ENCODE assay signal across 10 cellular contexts in genomic region chr6:36608788-36609563, GRCh38. TPM values are rescaled to one million over a fixed set of nuclear protein-coding genes. Genes with fewer than 3 reads are reported as not detected.
A peak's percentile ranks its signal among the peaks of the same experiment; 100 is the strongest.
DNase-seq lines count a peak whose midpoint lies in the region; ATAC-seq and TF ChIP-seq lines count a peak whose summit lies in the region.
"Had no signal": no experiment of that assay in that cellular context is flagged by ENCODE, and none has a peak within 500 bp of the region (broad histone marks: within the 10 kb centered on the region; RNA-seq: fewer than 3 reads in every experiment).

No MANE protein-coding gene starts in this region.

- H3K9me3 Mint-ChIP-seq in CD4-positive, CD25-positive, alpha-beta regulatory T cell, result no peaks in the 10 kb centered on the region
- H3K9me3 Mint-ChIP-seq in HFFc6, result no peaks in the 10 kb centered on the region
- H3K9me3 Mint-ChIP-seq in naive thymus-derived CD8-positive, alpha-beta T cell, result no peaks in the 10 kb centered on the region

- DNase-seq in CD4-positive, CD25-positive, alpha-beta regulatory T cell, result no peak
- DNase-seq in HFFc6 (no peak), breast epithelium (ENCODE audit: low spot score in 2 of 2) (no peak), nucleus accumbens (lab: John Stamatoyannopoulos, UW) (no peak)
- DNase-seq in naive thymus-derived CD8-positive, alpha-beta T cell, result peak in 1 of 10 donors; percentile 3
- DNase-seq in stimulated activated CD4-positive, alpha-beta T cell treated with anti-CD3 and anti-CD28 coated beads, Interleukin-15, amount 100 ng/mL, for 24 hours, result no peak
- no peak for DNase-seq in stimulated activated naive CD4-positive, alpha-beta T cell (lab: John Stamatoyannopoulos, UW)
- DNase-seq: NCI-H1436 treated with DMSO at 0.1 percent for 48 hours had no signal

- H3K27me3 ChIP-seq in CD4-positive, CD25-positive, alpha-beta regulatory T cell (ENCODE audit: control insufficient read depth, insufficient read depth, low read length), result no peaks in the 10 kb centered on the region
- H3K27me3 ChIP-seq in breast epithelium, result no peaks in the 10 kb centered on the region
- H3K27me3 ChIP-seq: adrenal gland had no signal

- H3K36me3 ChIP-seq in CD4-positive, CD25-positive, alpha-beta regulatory T cell (ENCODE audit: control insufficient read depth, insufficient read depth, low read length), result peaks cover 88% of the 10 kb centered on the region
- peaks cover 2% of the 10 kb centered on the region for H3K36me3 ChIP-seq in breast epithelium

- H3K4me3 ChIP-seq in CD4-positive, CD25-positive, alpha-beta regulatory T cell (ENCODE audit: low read depth, low read length), result no peak overlapping the region
- H3K4me3 ChIP-seq in breast epithelium, result no peak overlapping the region
- H3K4me3 ChIP-seq: adrenal gland had no signal

- H3K36me3 Mint-ChIP-seq in CD4-positive, CD25-positive, alpha-beta regulatory T cell, result peaks cover 69% of the 10 kb centered on the region
- H3K36me3 Mint-ChIP-seq in HFFc6 (ENCODE audit: low read depth), result peaks cover 64% of the 10 kb centered on the region
- H3K36me3 Mint-ChIP-seq in naive thymus-derived CD8-positive, alpha-beta T cell, result peaks cover 5 to 93% (median 51%) of the 10 kb centered on the region in 3 donors

- POLR2A ChIA-PET in naive thymus-derived CD8-positive, alpha-beta T cell (lab: Charles Lee), result interaction anchor here (0.6 to 6.2 kb wide), 8 partner anchors 11 to 580 kb away, joined by 3 to 67 read pairs (median 4); no protein-coding TSS in a partner anchor

- TF ChIP-seq CTCF in HFFc6 (IDR thresholded peaks at IDR 0.05) (no peak), breast epithelium (IDR thresholded peaks at IDR 0.05) (no peak)

- intact Hi-C loops in breast epithelium (cut with DNase I; ENCODE audit: low total_unique reads), result no loop called here

- TF ChIP-seq POLR2A in breast epithelium (IDR thresholded peaks at IDR 0.05), result no peak

- peaks cover 23% of the 10 kb centered on the region for H3K4me1 ChIP-seq in CD4-positive, CD25-positive, alpha-beta regulatory T cell (ENCODE audit: control insufficient read depth, insufficient read depth, low read length, poor library complexity, severe bottlenecking)
- peaks cover 2 to 4% of the 10 kb centered on the region in 2 donors for H3K4me1 ChIP-seq in breast epithelium

- H3K27ac Mint-ChIP-seq in CD4-positive, CD25-positive, alpha-beta regulatory T cell, result peak overlapping the region; percentile 85 to 91 (median 85)
- peak overlapping the region; percentile 73 for H3K27ac Mint-ChIP-seq in HFFc6
- peak overlapping the region; percentile 9 to 90 (median 77) for H3K27ac Mint-ChIP-seq in naive thymus-derived CD8-positive, alpha-beta T cell

- H3K4me3 Mint-ChIP-seq in CD4-positive, CD25-positive, alpha-beta regulatory T cell, result peak overlapping the region in 3 of 4 donors; percentile 1 to 52 (median 35)
- no peak overlapping the region for H3K4me3 Mint-ChIP-seq in HFFc6
- peak overlapping the region in 5 of 10 donors; percentile 3 to 28 (median 4) for H3K4me3 Mint-ChIP-seq in naive thymus-derived CD8-positive, alpha-beta T cell

- no peak overlapping the region for H3K27ac ChIP-seq in CD4-positive, CD25-positive, alpha-beta regulatory T cell (ENCODE audit: insufficient read depth, low read length, poor library complexity, severe bottlenecking)
- H3K27ac ChIP-seq in breast epithelium, result peak overlapping the region; percentile 0 to 50

- ATAC-seq in CD4-positive, CD25-positive, alpha-beta regulatory T cell (ENCODE audit: low read depth in 2 of 2), result no peak
- ATAC-seq in naive thymus-derived CD8-positive, alpha-beta T cell, result peak in 1 of 2 donors; percentile 2
- no peak for ATAC-seq in HG02571 (IDR thresholded peaks at IDR 0.05; ENCODE audit: unreplicated experiment)

- H3K4me1 Mint-ChIP-seq in CD4-positive, CD25-positive, alpha-beta regulatory T cell, result peaks cover 30 to 73% (median 55%) of the 10 kb centered on the region in 4 donors
- peaks cover 48% of the 10 kb centered on the region for H3K4me1 Mint-ChIP-seq in HFFc6 (ENCODE audit: low read depth)
- H3K4me1 Mint-ChIP-seq in naive thymus-derived CD8-positive, alpha-beta T cell, result peaks cover 26 to 70% (median 62%) of the 10 kb centered on the region in 4 donors

- no peaks in the 10 kb centered on the region for H3K9me3 ChIP-seq in CD4-positive, CD25-positive, alpha-beta regulatory T cell (ENCODE audit: control insufficient read depth in 2 of 2, low read length in 2 of 2)
- H3K9me3 ChIP-seq in breast epithelium, result peaks cover 0 to 5% of the 10 kb centered on the region in 2 donors
- H3K9me3 ChIP-seq: adrenal gland had no signal

- H3K27me3 Mint-ChIP-seq in CD4-positive, CD25-positive, alpha-beta regulatory T cell, result no peaks in the 10 kb centered on the region
- H3K27me3 Mint-ChIP-seq in HFFc6 (ENCODE audit: insufficient read depth), result peaks cover 19% of the 10 kb centered on the region
- H3K27me3 Mint-ChIP-seq in naive thymus-derived CD8-positive, alpha-beta T cell, result no peaks in the 10 kb centered on the region

RNA-seq across cellular contexts. Expression of gene SRSF3, which starts 14.8 kb away (rescaled TPM):
- total RNA-seq in CD4-positive, CD25-positive, alpha-beta regulatory T cell, result 731 TPM
- polyA plus RNA-seq in CD4-positive, CD25-positive, alpha-beta regulatory T cell, result 100 to 1,000 TPM; 398 to 433 (median 407) TPM
- 100 to 1,000 TPM; 257 to 368 (median 330) TPM for total RNA-seq in HFFc6 (2021; fragmentation: NEBNext Ultra II Directional; extraction: Animal tissue kit (Norgen Biotek cat#: 25700))
- total RNA-seq in breast epithelium, result 100 to 1,000 TPM; 163 to 425 (median 276) TPM
- total RNA-seq in naive thymus-derived CD8-positive, alpha-beta T cell, result 100 to 1,000 TPM; 357 to 359 TPM
- 100 to 1,000 TPM; 268 to 375 (median 332) TPM for polyA plus RNA-seq in naive thymus-derived CD8-positive, alpha-beta T cell
